24 cellular contexts compared by ENCODE assay signal in genomic region chr9:112796485-112796884, GRCh38.
"Had no signal": no experiment of that assay in that cellular context is flagged by ENCODE, and none has a peak within 500 bp of the region (broad histone marks: within the 10 kb centered on the region; RNA-seq: fewer than 3 reads in every experiment).

No MANE protein-coding gene starts in this region.

- H3K9me3 Mint-ChIP-seq: activated B cell treated with CpG ODN at 0.5 μM for 24 hours; activated CD8-positive, alpha-beta T cell treated with anti-CD3 and anti-CD28 coated beads for 36 hours; activated T-cell treated with anti-CD3 and anti-CD28 coated beads, Interleukin-2, amount 50 U/mL, for 4 hours; activated T-helper 17 cell treated with anti-CD3 and anti-CD28 coated beads, Interleukin-2, amount 50 U/mL, for 72 hours; central memory CD8-positive, alpha-beta T cell had no signal

- DNase-seq: activated B cell treated with CpG ODN at 0.5 μM for 24 hours; activated CD4-positive, alpha-beta T cell treated with anti-CD3 and anti-CD28 coated beads for 48 hours; activated CD4-positive, alpha-beta T cell treated with anti-CD3 and anti-CD28 coated beads, Interleukin-2, amount 50 U/mL, for 1 hour; activated CD4-positive, alpha-beta T cell treated with anti-CD3 and anti-CD28 coated beads, Interleukin-2, amount 50 U/mL, for 48 hours; activated CD8-positive, alpha-beta memory T cell treated with anti-CD3 and anti-CD28 coated beads for 24 hours; activated CD8-positive, alpha-beta T cell treated with anti-CD3 and anti-CD28 coated beads for 36 hours; activated effector memory CD4-positive, alpha-beta T cell treated with Interleukin-2 at 50 U/mL for 16 hours; activated gamma-delta T cell treated with Interleukin-2 at 50 U/mL for 16 hours; activated naive CD4-positive, alpha-beta T cell treated with anti-CD3 and anti-CD28 coated beads, Interleukin-2, amount 50 U/mL, for 16 hours; activated naive CD4-positive, alpha-beta T cell treated with Interleukin-2 at 50 U/mL for 16 hours; activated T-cell treated with anti-CD3 and anti-CD28 coated beads, Interleukin-2, amount 50 U/mL, for 4 hours; amniotic stem cell; anterior cingulate cortex; brain microvascular endothelial cell; effector CD8-positive, alpha-beta T cell; esophagus squamous epithelium; foreskin melanocyte; T-helper 9 cell; WERI-Rb-1 had no signal

- H3K4me3 ChIP-seq: esophagus squamous epithelium, gastroesophageal sphincter had no signal

- H3K27me3 Mint-ChIP-seq: activated B cell treated with CpG ODN at 0.5 μM for 24 hours; activated CD8-positive, alpha-beta T cell treated with anti-CD3 and anti-CD28 coated beads for 36 hours; activated naive CD8-positive, alpha-beta T cell; activated T-helper 17 cell treated with anti-CD3 and anti-CD28 coated beads, Interleukin-2, amount 50 U/mL, for 72 hours; central memory CD8-positive, alpha-beta T cell had no signal

- H3K27me3 ChIP-seq: brain microvascular endothelial cell, esophagus squamous epithelium, gastroesophageal sphincter had no signal

- H3K4me1 ChIP-seq: esophagus squamous epithelium had no signal

- ATAC-seq: activated CD4-positive, CD25-positive, alpha-beta regulatory T cell treated with anti-CD3 and anti-CD28 coated beads, Interleukin-2, amount 50 U/mL, for 24 hours; activated CD8-positive, alpha-beta T cell treated with anti-CD3 and anti-CD28 coated beads for 36 hours; activated T-cell treated with anti-CD3 and anti-CD28 coated beads, Interleukin-2, amount 50 U/mL, for 4 hours; activated T-helper 17 cell treated with anti-CD3 and anti-CD28 coated beads, Interleukin-2, amount 50 U/mL, for 72 hours; gastroesophageal sphincter had no signal

- H3K4me3 Mint-ChIP-seq: activated B cell treated with CpG ODN at 0.5 μM for 24 hours; activated CD8-positive, alpha-beta T cell treated with anti-CD3 and anti-CD28 coated beads for 36 hours; activated naive CD8-positive, alpha-beta T cell; activated T-cell treated with anti-CD3 and anti-CD28 coated beads, Interleukin-2, amount 50 U/mL, for 4 hours; activated T-helper 17 cell treated with anti-CD3 and anti-CD28 coated beads, Interleukin-2, amount 50 U/mL, for 72 hours; central memory CD8-positive, alpha-beta T cell had no signal

- H3K27ac Mint-ChIP-seq: activated B cell treated with CpG ODN at 0.5 μM for 24 hours; activated CD8-positive, alpha-beta T cell treated with anti-CD3 and anti-CD28 coated beads for 36 hours; activated naive CD8-positive, alpha-beta T cell had no signal

- H3K9me3 ChIP-seq: esophagus squamous epithelium, gastroesophageal sphincter had no signal

- H3K36me3 Mint-ChIP-seq: activated naive CD8-positive, alpha-beta T cell had no signal

- H3K36me3 ChIP-seq: brain microvascular endothelial cell, esophagus squamous epithelium, gastroesophageal sphincter, WERI-Rb-1 had no signal
